ENCODE assay signal across 12 cellular contexts in genomic region chr3:49387721-49388120, GRCh38. TPM values are rescaled to one million over a fixed set of nuclear protein-coding genes. Genes with fewer than 3 reads are reported as not detected.
DNase-seq lines count a peak whose midpoint lies in the region; ATAC-seq and TF ChIP-seq lines count a peak whose summit lies in the region.
"Had no signal": no experiment of that assay in that cellular context is flagged by ENCODE, and none has a peak within 500 bp of the region (broad histone marks: within the 10 kb centered on the region; RNA-seq: fewer than 3 reads in every experiment).

No MANE protein-coding gene starts in this region.

- H3K9me3 ChIP-seq in mammary epithelial cell (replicated peaks; ENCODE audit: insufficient read depth, low read length) = no peaks in the 10 kb centered on the region
- H3K9me3 ChIP-seq: pancreas, SJSA1 had no signal

- no peaks in the 10 kb centered on the region for H3K9me3 Mint-ChIP-seq in MCF 10A (ENCODE audit: unreplicated experiment)
- H3K9me3 Mint-ChIP-seq in activated CD8-positive, alpha-beta T cell treated with anti-CD3 and anti-CD28 coated beads for 36 hours = no peaks in the 10 kb centered on the region

- H3K4me3 ChIP-seq in mammary epithelial cell (replicated peaks in 1 of 3; ENCODE audit: insufficient read depth in 1 of 3, low read depth in 2 of 3, low read length in 3 of 3) = no peak overlapping the region
- H3K4me3 ChIP-seq: pancreas, SJSA1 had no signal

- H3K36me3 ChIP-seq in mammary epithelial cell (ENCODE audit: insufficient read depth, low read length) = peaks cover 1% of the 10 kb centered on the region
- H3K36me3 ChIP-seq: pancreas had no signal

- no peak overlapping the region for H3K27ac Mint-ChIP-seq in MCF 10A (ENCODE audit: low read depth, unreplicated experiment)
- peak overlapping the region; percentile 62 for H3K27ac Mint-ChIP-seq in activated CD8-positive, alpha-beta T cell treated with anti-CD3 and anti-CD28 coated beads for 36 hours

- TF ChIP-seq CTCF in mammary epithelial cell (conservative IDR thresholded peaks at IDR 0.05 in 1 of 2, IDR thresholded peaks at IDR 0.05 in 1 of 2; ENCODE audit: extremely low read depth in 1 of 2, insufficient read depth in 1 of 2, low read depth in 1 of 2, low read length in 2 of 2) (no peak), MCF 10A (IDR thresholded peaks at IDR 0.05; ENCODE audit: unreplicated experiment) (no peak)
- TF ChIP-seq CTCF in activated CD8-positive, alpha-beta T cell treated with anti-CD3 and anti-CD28 coated beads for 36 hours (IDR thresholded peaks at IDR 0.05) = no peak

- no TSS peak for BruUV-seq in mammary epithelial cell (replicated peaks; lab: Mats Ljungman, UMichigan)
- no TSS peak for BruUV-seq in MCF 10A (replicated peaks; lab: Mats Ljungman, UMichigan)

- POLR2A ChIA-PET in MCF 10A (lab: Yijun Ruan, JAX) = interaction anchor here (0.9 to 1.4 kb wide), 3 partner anchors 9 to 54 kb away, joined by 3 to 4 read pairs (median 4); partner anchors contain the start of gene TCTA
- POLR2A ChIA-PET in activated CD8-positive, alpha-beta T cell treated with anti-CD3 and anti-CD28 coated beads for 36 hours (lab: Charles Lee) = no interaction called here

- H3K27me3 ChIP-seq in mammary epithelial cell (ENCODE audit: insufficient read depth, low read length) = no peaks in the 10 kb centered on the region
- H3K27me3 ChIP-seq: pancreas, SJSA1 had no signal

- dilution Hi-C loops in mammary epithelial cell (cut with HindIII; ENCODE audit: low sequenced_read_pairs) = no loop called here

- peaks cover 98% of the 10 kb centered on the region for H3K79me2 ChIP-seq in mammary epithelial cell (ENCODE audit: insufficient read depth, low read length)

- H3K4me1 Mint-ChIP-seq in MCF 10A (ENCODE audit: insufficient read depth, unreplicated experiment) = peaks cover 14% of the 10 kb centered on the region
- peaks cover 51% of the 10 kb centered on the region for H3K4me1 Mint-ChIP-seq in activated CD8-positive, alpha-beta T cell treated with anti-CD3 and anti-CD28 coated beads for 36 hours (ENCODE audit: low read depth)

- H3K27me3 Mint-ChIP-seq in MCF 10A (ENCODE audit: insufficient read depth, unreplicated experiment) = no peaks in the 10 kb centered on the region
- H3K27me3 Mint-ChIP-seq in activated CD8-positive, alpha-beta T cell treated with anti-CD3 and anti-CD28 coated beads for 36 hours = no peaks in the 10 kb centered on the region

- H3K9ac ChIP-seq in mammary epithelial cell (ENCODE audit: insufficient read depth, low read length) = no peak overlapping the region

- H2AFZ ChIP-seq in mammary epithelial cell (ENCODE audit: low read depth, low read length) = no peak overlapping the region

- no peak overlapping the region for H3K27ac ChIP-seq in mammary epithelial cell (ENCODE audit: insufficient read depth, low read depth, low read length)
- H3K27ac ChIP-seq: pancreas, SJSA1 had no signal

- DNase-seq in mammary epithelial cell (peak; percentile 43), MCF 10A (ENCODE audit: unreplicated experiment) (no peak), kidney tubule cell (ENCODE audit: low spot score) (peak; percentile 73), NCI-H1694 treated with DMSO at 0.1 percent for 48 hours (lab: John Stamatoyannopoulos, UW) (no peak), SW480 (ENCODE audit: low spot score) (no peak), posterior vena cava (ENCODE audit: low spot score) (no peak)
- no peak for DNase-seq in activated CD8-positive, alpha-beta T cell treated with anti-CD3 and anti-CD28 coated beads for 36 hours
- DNase-seq: activated CD8-positive, alpha-beta memory T cell treated with anti-CD3 and anti-CD28 coated beads, Interleukin-2, amount 50 U/mL, for 4 hours; amygdala; pancreas had no signal

- peaks cover 11% of the 10 kb centered on the region for H3K36me3 Mint-ChIP-seq in MCF 10A (ENCODE audit: insufficient read depth, unreplicated experiment)
- peaks cover 22% of the 10 kb centered on the region for H3K36me3 Mint-ChIP-seq in activated CD8-positive, alpha-beta T cell treated with anti-CD3 and anti-CD28 coated beads for 36 hours (ENCODE audit: low read depth)

- H4K20me1 ChIP-seq in mammary epithelial cell (ENCODE audit: insufficient read depth, low read length) = peaks cover 12% of the 10 kb centered on the region

- intact Hi-C loops in mammary epithelial cell (cut with micrococcal nuclease) (no loop called here), MCF 10A (cut with micrococcal nuclease) (no loop called here), posterior vena cava (cut with DNase I) (no loop called here)
- intact Hi-C loops in activated CD8-positive, alpha-beta T cell treated with anti-CD3 and anti-CD28 coated beads for 36 hours (cut with micrococcal nuclease) = no loop called here

- in situ Hi-C loops in mammary epithelial cell (cut with MboI; ENCODE audit: low sequenced_read_pairs in 2 of 2) = no loop called here

- H3K4me2 ChIP-seq in mammary epithelial cell (ENCODE audit: insufficient read depth, low read depth, low read length) = no peak overlapping the region

- ATAC-seq in activated CD8-positive, alpha-beta T cell treated with anti-CD3 and anti-CD28 coated beads for 36 hours = peak; percentile 17
- ATAC-seq in GM18907 (IDR thresholded peaks at IDR 0.05; ENCODE audit: unreplicated experiment) = no peak

- H3K4me3 Mint-ChIP-seq in MCF 10A (ENCODE audit: unreplicated experiment) = no peak overlapping the region
- no peak overlapping the region for H3K4me3 Mint-ChIP-seq in activated CD8-positive, alpha-beta T cell treated with anti-CD3 and anti-CD28 coated beads for 36 hours

- WGBS in mammary epithelial cell (ENCODE audit: low coverage, missing lambda C conversion rate) = 83% methylated on average over 2 of the region's 2 CpGs

- no peaks in the 10 kb centered on the region for H3K4me1 ChIP-seq in mammary epithelial cell (ENCODE audit: insufficient read depth, low read length)

- CTCF ChIA-PET in mammary epithelial cell (lab: Charles Lee; ENCODE audit: low non-redundant PET) = no interaction called here
- CTCF ChIA-PET in MCF 10A (lab: Yijun Ruan, JAX) = interaction anchor here (0.7 kb wide), 1 partner anchor 205 kb away, joined by 5 read pairs; no protein-coding TSS in a partner anchor
- CTCF ChIA-PET in activated CD8-positive, alpha-beta T cell treated with anti-CD3 and anti-CD28 coated beads for 36 hours (lab: Charles Lee) = interaction anchor here (1.2 to 1.7 kb wide), 3 partner anchors 10 to 48 kb away, joined by 4 to 8 read pairs (median 5); partner anchors contain the start of gene USP4

RNA-seq across cellular contexts. Expression of gene RHOA, which starts 24.1 kb away (rescaled TPM):
- total RNA-seq in mammary epithelial cell = 100 to 1,000 TPM; 406 to 421 TPM
- 486 TPM for polyA plus RNA-seq in mammary epithelial cell
- polyA minus RNA-seq in mammary epithelial cell = 1,295 TPM
- 273 and 298 TPM in 2 replicates for total RNA-seq in MCF 10A (2022)
- 100 to 1,000 TPM; 432 to 437 TPM for total RNA-seq in activated CD8-positive, alpha-beta T cell treated with anti-CD3 and anti-CD28 coated beads for 36 hours
- total RNA-seq in posterior vena cava = 100 to 1,000 TPM; 530 to 640 TPM

RNA-seq across cellular contexts. Expression of gene TCTA, which starts 24.5 kb away (rescaled TPM):
- total RNA-seq in mammary epithelial cell (10 to 100 TPM; 17.3 to 21.7 TPM), MCF 10A (2022) (14.0 and 17.2 TPM in 2 replicates), posterior vena cava (10 to 100 TPM; 20.8 to 33.6 TPM)
- 29.2 TPM for polyA plus RNA-seq in mammary epithelial cell
- 30.4 TPM for polyA minus RNA-seq in mammary epithelial cell
- total RNA-seq in activated CD8-positive, alpha-beta T cell treated with anti-CD3 and anti-CD28 coated beads for 36 hours = 10 to 100 TPM; 10.4 to 12.4 TPM

RNA-seq across cellular contexts. Expression of gene GPX1, which starts 29.6 kb away (rescaled TPM):
- total RNA-seq in mammary epithelial cell (100 to 1,000 TPM; 275 to 607 TPM), MCF 10A (2022) (576 and 589 TPM in 2 replicates), posterior vena cava (100 to 1,000 TPM; 212 to 242 TPM)
- 776 TPM for polyA plus RNA-seq in mammary epithelial cell
- polyA minus RNA-seq in mammary epithelial cell = 167 TPM
- 100 to 1,000 TPM; 201 to 202 TPM for total RNA-seq in activated CD8-positive, alpha-beta T cell treated with anti-CD3 and anti-CD28 coated beads for 36 hours

RNA-seq across cellular contexts. Expression of gene AMT, which starts 34.6 kb away (rescaled TPM):
- 1 to 10 TPM; 1.2 to 3.8 TPM for total RNA-seq in mammary epithelial cell
- polyA plus RNA-seq in mammary epithelial cell = 1.7 TPM
- not detected for polyA minus RNA-seq in mammary epithelial cell
- 3.7 and 4.9 TPM in 2 replicates for total RNA-seq in MCF 10A (2022)
- total RNA-seq in activated CD8-positive, alpha-beta T cell treated with anti-CD3 and anti-CD28 coated beads for 36 hours = 1 to 10 TPM; 2.5 to 4.4 TPM
- total RNA-seq in posterior vena cava = 1 to 10 TPM; 1.0 to 6.1 TPM

RNA-seq across cellular contexts. Expression of gene NICN1, which starts 41.4 kb away (rescaled TPM):
- total RNA-seq in mammary epithelial cell (10 to 100 TPM in 1 of 2 donors, 1 to 10 TPM in 1; 7.3 to 12.5 TPM), MCF 10A (2022) (9.7 and 19.5 TPM in 2 replicates), posterior vena cava (10 to 100 TPM in 1 of 2 donors, 1 to 10 TPM in 1; 7.3 to 12.5 TPM)
- 7.3 TPM for polyA plus RNA-seq in mammary epithelial cell
- 2.1 TPM for polyA minus RNA-seq in mammary epithelial cell
- 10 to 100 TPM in 1 of 2 experiments, 1 to 10 TPM in 1; 8.6 to 11.1 TPM for total RNA-seq in activated CD8-positive, alpha-beta T cell treated with anti-CD3 and anti-CD28 coated beads for 36 hours

Comparison
In these comparisons a context has a peak if more than half of its experiments do, and no peak if none do; other contexts are left out.
1. DNase-seq: peak in mammary epithelial cell (single experiment) and kidney tubule cell (single experiment); none in MCF 10A (single experiment), activated CD8-positive, alpha-beta T cell treated with anti-CD3 and anti-CD28 coated beads for 36 hours (single experiment), NCI-H1694 treated with DMSO at 0.1 percent for 48 hours (single experiment), SW480 (single experiment) and posterior vena cava (single experiment).